ENCODE assay signal across 2 cellular contexts in genomic region chr2:23367760-23368159, GRCh38.
TF ChIP-seq lines count a peak whose summit lies in the region.

No MANE protein-coding gene starts in this region.

TF ChIP-seq in HCT116, 20 proteins besides CTCF, POLR2A, EP300 and RAD21:
- TF ChIP-seq ZNF274 (IDR thresholded peaks at IDR 0.05; ENCODE audit: low read depth, low read length) (no peak), REST (IDR thresholded peaks at IDR 0.05; ENCODE audit: low read depth) (no peak), ATF3 (IDR thresholded peaks at IDR 0.05) (no peak), YY1 (IDR thresholded peaks at IDR 0.05; ENCODE audit: extremely low read depth, insufficient replicate concordance, low read depth, low read length) (no peak), EZH2phosphoT487 (IDR thresholded peaks at IDR 0.05; ENCODE audit: borderline replicate concordance) (no peak), SRF (IDR thresholded peaks at IDR 0.05; ENCODE audit: low read depth) (no peak), FOSL1 (IDR thresholded peaks at IDR 0.05; ENCODE audit: low read depth) (no peak), SIN3A (IDR thresholded peaks at IDR 0.05; ENCODE audit: low read depth) (no peak), EZH2 (IDR thresholded peaks at IDR 0.05) (no peak), EGR1 (IDR thresholded peaks at IDR 0.05; ENCODE audit: low read depth) (no peak)
- TF ChIP-seq, protein P1, sequence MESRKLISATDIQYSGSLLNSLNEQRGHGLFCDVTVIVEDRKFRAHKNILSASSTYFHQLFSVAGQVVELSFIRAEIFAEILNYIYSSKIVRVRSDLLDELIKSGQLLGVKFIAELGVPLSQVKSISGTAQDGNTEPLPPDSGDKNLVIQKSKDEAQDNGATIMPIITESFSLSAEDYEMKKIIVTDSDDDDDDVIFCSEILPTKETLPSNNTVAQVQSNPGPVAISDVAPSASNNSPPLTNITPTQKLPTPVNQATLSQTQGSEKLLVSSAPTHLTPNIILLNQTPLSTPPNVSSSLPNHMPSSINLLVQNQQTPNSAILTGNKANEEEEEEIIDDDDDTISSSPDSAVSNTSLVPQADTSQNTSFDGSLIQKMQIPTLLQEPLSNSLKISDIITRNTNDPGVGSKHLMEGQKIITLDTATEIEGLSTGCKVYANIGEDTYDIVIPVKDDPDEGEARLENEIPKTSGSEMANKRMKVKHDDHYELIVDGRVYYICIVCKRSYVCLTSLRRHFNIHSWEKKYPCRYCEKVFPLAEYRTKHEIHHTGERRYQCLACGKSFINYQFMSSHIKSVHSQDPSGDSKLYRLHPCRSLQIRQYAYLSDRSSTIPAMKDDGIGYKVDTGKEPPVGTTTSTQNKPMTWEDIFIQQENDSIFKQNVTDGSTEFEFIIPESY (IDR thresholded peaks at IDR 0.05; ENCODE audit: extremely low read depth, insufficient replicate concordance, low read length): no peak

TF ChIP-seq in SK-N-SH, 30 proteins besides CTCF, POLR2A, EP300 and RAD21:
- TF ChIP-seq CHD2 (IDR thresholded peaks at IDR 0.05; ENCODE audit: low read length, partially characterized antibody): no peak
- TF ChIP-seq RFX5 (IDR thresholded peaks at IDR 0.05; ENCODE audit: low read length): no peak
- TF ChIP-seq, protein P1 (IDR thresholded peaks at IDR 0.05; ENCODE audit: borderline replicate concordance, low read depth): no peak
- no peak for TF ChIP-seq MXI1 (IDR thresholded peaks at IDR 0.05; ENCODE audit: low read depth, low read length)
- TF ChIP-seq TCF12 (IDR thresholded peaks at IDR 0.05): peak; percentile 14; the same call in 1 of the 2 replicates
- no peak for TF ChIP-seq SIN3A (IDR thresholded peaks at IDR 0.05; ENCODE audit: borderline replicate concordance, low read depth, low read length)
- TF ChIP-seq, protein P2, sequence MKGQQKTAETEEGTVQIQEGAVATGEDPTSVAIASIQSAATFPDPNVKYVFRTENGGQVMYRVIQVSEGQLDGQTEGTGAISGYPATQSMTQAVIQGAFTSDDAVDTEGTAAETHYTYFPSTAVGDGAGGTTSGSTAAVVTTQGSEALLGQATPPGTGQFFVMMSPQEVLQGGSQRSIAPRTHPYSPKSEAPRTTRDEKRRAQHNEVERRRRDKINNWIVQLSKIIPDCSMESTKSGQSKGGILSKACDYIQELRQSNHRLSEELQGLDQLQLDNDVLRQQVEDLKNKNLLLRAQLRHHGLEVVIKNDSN (IDR thresholded peaks at IDR 0.05; ENCODE audit: borderline replicate concordance, low read depth): no peak
- peak; percentile 70 for TF ChIP-seq FOSL2 (IDR thresholded peaks at IDR 0.05; ENCODE audit: borderline replicate concordance, low read depth)
- TF ChIP-seq JUND (IDR thresholded peaks at IDR 0.05): peak; percentile 33; the same call in 1 of the 2 replicates
- TF ChIP-seq NFIC (IDR thresholded peaks at IDR 0.05; ENCODE audit: borderline replicate concordance): no peak
